Comparison of ENCODE assay signal across 16 cellular contexts in genomic region chr9:116190595-116190994, GRCh38. TPM values are rescaled to one million over a fixed set of nuclear protein-coding genes. Genes with fewer than 3 reads are reported as not detected.
"Had no signal": no experiment of that assay in that cellular context is flagged by ENCODE, and none has a peak within 500 bp of the region (broad histone marks: within the 10 kb centered on the region; RNA-seq: fewer than 3 reads in every experiment).

No MANE protein-coding gene starts in this region.

- H3K9me3 ChIP-seq: transverse colon had no signal

- H3K4me2 ChIP-seq: neural progenitor cell had no signal

- H2AFZ ChIP-seq: neural progenitor cell had no signal

- H3K36me3 Mint-ChIP-seq: activated CD4-positive, alpha-beta memory T cell treated with anti-CD3 and anti-CD28 coated beads for 36 hours; activated naive CD4-positive, alpha-beta T cell treated with anti-CD3 and anti-CD28 coated beads, Interleukin-2, amount 50 U/mL, for 72 hours; brain; stimulated activated memory B cell treated with anti-CD40 and anti-IgM and Interleukin-4, amounts not matched to agents 10 μg/mL and 1 μg/mL and 100 μg/mL, for 72 hours had no signal

- H3K27ac ChIP-seq: neural progenitor cell, transverse colon had no signal

- H3K4me1 ChIP-seq: transverse colon had no signal

- ATAC-seq: activated naive CD4-positive, alpha-beta T cell treated with anti-CD3 and anti-CD28 coated beads, Interleukin-2, amount 50 U/mL, for 72 hours; activated T-cell treated with anti-CD3 and anti-CD28 coated beads, Interleukin-2, amount 50 U/mL, for 4 hours; effector memory CD8-positive, alpha-beta T cell; left ventricle myocardium superior; stimulated activated memory B cell treated with anti-CD40 and anti-IgM and Interleukin-4, amounts not matched to agents 10 μg/mL and 1 μg/mL and 100 μg/mL, for 72 hours had no signal

- DNase-seq: activated CD4-positive, alpha-beta memory T cell treated with anti-CD3 and anti-CD28 coated beads for 36 hours; activated CD4-positive, alpha-beta T cell treated with anti-CD3 and anti-CD28 coated beads for 1 hour; activated effector memory CD4-positive, alpha-beta T cell treated with anti-CD3 and anti-CD28 coated beads, Interleukin-2, amount 50 U/mL, for 16 hours; activated T-cell treated with anti-CD3 and anti-CD28 coated beads, Interleukin-2, amount 50 U/mL, for 4 hours; amniotic stem cell; effector memory CD8-positive, alpha-beta T cell; glutamatergic neuron; left ventricle myocardium superior; posterior cingulate gyrus; transverse colon had no signal

- H3K27me3 ChIP-seq: neural progenitor cell, transverse colon had no signal

- H3K4me3 ChIP-seq: neural progenitor cell, transverse colon had no signal

- H3K27me3 Mint-ChIP-seq: activated CD4-positive, alpha-beta memory T cell treated with anti-CD3 and anti-CD28 coated beads for 36 hours; brain; dendritic cell treated with granulocyte-macrophage colony-stimulating factor and Interleukin-4, amounts not matched to agents 40 ng/mL and 50 ng/mL, for 4 days; effector memory CD8-positive, alpha-beta T cell; stimulated activated memory B cell treated with anti-CD40 and anti-IgM and Interleukin-4, amounts not matched to agents 10 μg/mL and 1 μg/mL and 100 μg/mL, for 72 hours had no signal

- H3K27ac Mint-ChIP-seq: activated CD4-positive, alpha-beta memory T cell treated with anti-CD3 and anti-CD28 coated beads for 36 hours; activated naive CD4-positive, alpha-beta T cell treated with anti-CD3 and anti-CD28 coated beads, Interleukin-2, amount 50 U/mL, for 72 hours; dendritic cell treated with granulocyte-macrophage colony-stimulating factor and Interleukin-4, amounts not matched to agents 40 ng/mL and 50 ng/mL, for 4 days; effector memory CD8-positive, alpha-beta T cell; neural progenitor cell; stimulated activated memory B cell treated with anti-CD40 and anti-IgM and Interleukin-4, amounts not matched to agents 10 μg/mL and 1 μg/mL and 100 μg/mL, for 72 hours; T-helper 2 cell treated with Interferon-gamma antibody and Interleukin-4, amounts not matched to agents 5 μg/mL and 100 μg/mL, for 36 hours had no signal

- H3K4me3 Mint-ChIP-seq: activated CD4-positive, alpha-beta memory T cell treated with anti-CD3 and anti-CD28 coated beads for 36 hours; activated T-cell treated with anti-CD3 and anti-CD28 coated beads, Interleukin-2, amount 50 U/mL, for 4 hours; brain; dendritic cell treated with granulocyte-macrophage colony-stimulating factor and Interleukin-4, amounts not matched to agents 40 ng/mL and 50 ng/mL, for 4 days; effector memory CD8-positive, alpha-beta T cell; neural progenitor cell; stimulated activated memory B cell treated with anti-CD40 and anti-IgM and Interleukin-4, amounts not matched to agents 10 μg/mL and 1 μg/mL and 100 μg/mL, for 72 hours; T-helper 2 cell treated with Interferon-gamma antibody and Interleukin-4, amounts not matched to agents 5 μg/mL and 100 μg/mL, for 36 hours had no signal

- H3K4me1 Mint-ChIP-seq: stimulated activated memory B cell treated with anti-CD40 and anti-IgM and Interleukin-4, amounts not matched to agents 10 μg/mL and 1 μg/mL and 100 μg/mL, for 72 hours had no signal

- H3K36me3 ChIP-seq: neural progenitor cell, transverse colon had no signal

- H3K9me3 Mint-ChIP-seq: activated CD4-positive, alpha-beta memory T cell treated with anti-CD3 and anti-CD28 coated beads for 36 hours; activated T-cell treated with anti-CD3 and anti-CD28 coated beads, Interleukin-2, amount 50 U/mL, for 4 hours; brain; dendritic cell treated with granulocyte-macrophage colony-stimulating factor and Interleukin-4, amounts not matched to agents 40 ng/mL and 50 ng/mL, for 4 days; neural progenitor cell; stimulated activated memory B cell treated with anti-CD40 and anti-IgM and Interleukin-4, amounts not matched to agents 10 μg/mL and 1 μg/mL and 100 μg/mL, for 72 hours; T-helper 2 cell treated with Interferon-gamma antibody and Interleukin-4, amounts not matched to agents 5 μg/mL and 100 μg/mL, for 36 hours had no signal

- H3K9ac ChIP-seq: neural progenitor cell had no signal

RNA-seq across cellular contexts. Expression of gene PAPPA, which starts 37.0 kb away (rescaled TPM):
- total RNA-seq: activated CD4-positive, alpha-beta memory T cell treated with anti-CD3 and anti-CD28 coated beads for 36 hours had no signal
